In genomic region chr1:98276514-98276913, GRCh38 we compare ENCODE assay signal across 20 cellular contexts.
"Had no signal": no experiment of that assay in that cellular context is flagged by ENCODE, and none has a peak within 500 bp of the region (broad histone marks: within the 10 kb centered on the region; RNA-seq: fewer than 3 reads in every experiment).

No MANE protein-coding gene starts in this region.

- H3K4me1 Mint-ChIP-seq: activated naive CD8-positive, alpha-beta T cell treated with anti-CD3 and anti-CD28 coated beads, Interleukin-2, amount 10 ng/mL, durations not matched to agents 7 days and 5 days; stimulated activated effector memory CD8-positive, alpha-beta T cell treated with anti-CD3 and anti-CD28 coated beads, Interleukin-12 subunit alpha, Interleukin-12 subunit beta, amount 100 ng/mL, for 72 hours; stimulated activated naive CD8-positive, alpha-beta T cell treated with anti-CD3 and anti-CD28 coated beads, Interleukin-15, amount 100 ng/mL, for 72 hours; T-cell had no signal

- H3K9me3 ChIP-seq: mucosa of descending colon, right lobe of liver, tibial artery had no signal

- H3K4me3 ChIP-seq: mucosa of descending colon, right lobe of liver, skin epidermis, tibial artery had no signal

- H3K4me1 ChIP-seq: right lobe of liver, tibial artery had no signal

- DNase-seq: activated CD4-positive, alpha-beta T cell treated with anti-CD3 and anti-CD28 coated beads for 1 hour; activated CD4-positive, alpha-beta T cell treated with anti-CD3 and anti-CD28 coated beads, Interleukin-2, amount 50 U/mL, for 1 hour; activated CD8-positive, alpha-beta memory T cell treated with anti-CD3 and anti-CD28 coated beads, Interleukin-2, amount 50 U/mL, for 48 hours; activated naive CD4-positive, alpha-beta T cell treated with anti-CD3 and anti-CD28 coated beads for 36 hours; activated naive CD8-positive, alpha-beta T cell treated with anti-CD3 and anti-CD28 coated beads, Interleukin-2, amount 10 ng/mL, durations not matched to agents 7 days and 5 days; activated T-cell treated with anti-CD3 and anti-CD28 coated beads, Interleukin-2, amount 50 U/mL, for 48 hours; amniotic stem cell; cerebellar nuclear complex; left cardiac atrium; mucosa of descending colon; occipital lobe; right lobe of liver; stimulated activated CD4-positive, alpha-beta T cell treated with anti-CD3 and anti-CD28 coated beads, Interleukin-2, amount 100 ng/mL, for 24 hours; stimulated activated naive CD8-positive, alpha-beta T cell treated with anti-CD3 and anti-CD28 coated beads, Interleukin-15, amount 100 ng/mL, for 72 hours; T-cell; tibial artery had no signal

- H3K27me3 Mint-ChIP-seq: activated naive CD8-positive, alpha-beta T cell treated with anti-CD3 and anti-CD28 coated beads, Interleukin-2, amount 10 ng/mL, durations not matched to agents 7 days and 5 days; stimulated activated naive CD8-positive, alpha-beta T cell treated with anti-CD3 and anti-CD28 coated beads, Interleukin-15, amount 100 ng/mL, for 72 hours had no signal

- ATAC-seq: left cardiac atrium; mucosa of descending colon; right lobe of liver; stimulated activated effector memory CD8-positive, alpha-beta T cell treated with anti-CD3 and anti-CD28 coated beads, Interleukin-12 subunit alpha, Interleukin-12 subunit beta, amount 100 ng/mL, for 72 hours; stimulated activated naive CD8-positive, alpha-beta T cell treated with anti-CD3 and anti-CD28 coated beads, Interleukin-15, amount 100 ng/mL, for 72 hours; T-cell had no signal

- H3K27me3 ChIP-seq: right lobe of liver, tibial artery had no signal

- H3K9me3 Mint-ChIP-seq: activated naive CD4-positive, alpha-beta T cell treated with anti-CD3 and anti-CD28 coated beads for 36 hours; activated naive CD8-positive, alpha-beta T cell treated with anti-CD3 and anti-CD28 coated beads, Interleukin-2, amount 10 ng/mL, durations not matched to agents 7 days and 5 days; stimulated activated effector memory CD8-positive, alpha-beta T cell treated with anti-CD3 and anti-CD28 coated beads, Interleukin-12 subunit alpha, Interleukin-12 subunit beta, amount 100 ng/mL, for 72 hours; T-cell; T-helper 2 cell treated with Interferon-gamma antibody and Interleukin-4, amounts not matched to agents 5 μg/mL and 100 μg/mL, for 36 hours had no signal

- H3K27ac Mint-ChIP-seq: activated naive CD4-positive, alpha-beta T cell treated with anti-CD3 and anti-CD28 coated beads for 36 hours; activated naive CD8-positive, alpha-beta T cell treated with anti-CD3 and anti-CD28 coated beads, Interleukin-2, amount 10 ng/mL, durations not matched to agents 7 days and 5 days; stimulated activated effector memory CD8-positive, alpha-beta T cell treated with anti-CD3 and anti-CD28 coated beads, Interleukin-12 subunit alpha, Interleukin-12 subunit beta, amount 100 ng/mL, for 72 hours; stimulated activated naive CD8-positive, alpha-beta T cell treated with anti-CD3 and anti-CD28 coated beads, Interleukin-15, amount 100 ng/mL, for 72 hours; T-cell; T-helper 2 cell treated with Interferon-gamma antibody and Interleukin-4, amounts not matched to agents 5 μg/mL and 100 μg/mL, for 36 hours had no signal

- H3K36me3 Mint-ChIP-seq: activated naive CD8-positive, alpha-beta T cell treated with anti-CD3 and anti-CD28 coated beads, Interleukin-2, amount 10 ng/mL, durations not matched to agents 7 days and 5 days; stimulated activated effector memory CD8-positive, alpha-beta T cell treated with anti-CD3 and anti-CD28 coated beads, Interleukin-12 subunit alpha, Interleukin-12 subunit beta, amount 100 ng/mL, for 72 hours; T-cell had no signal

- H3K27ac ChIP-seq: right lobe of liver, skin epidermis, VCaP had no signal

- H3K36me3 ChIP-seq: right lobe of liver, tibial artery had no signal

- H3K4me3 Mint-ChIP-seq: activated naive CD4-positive, alpha-beta T cell treated with anti-CD3 and anti-CD28 coated beads for 36 hours; activated naive CD8-positive, alpha-beta T cell treated with anti-CD3 and anti-CD28 coated beads, Interleukin-2, amount 10 ng/mL, durations not matched to agents 7 days and 5 days; stimulated activated effector memory CD8-positive, alpha-beta T cell treated with anti-CD3 and anti-CD28 coated beads, Interleukin-12 subunit alpha, Interleukin-12 subunit beta, amount 100 ng/mL, for 72 hours; stimulated activated naive CD8-positive, alpha-beta T cell treated with anti-CD3 and anti-CD28 coated beads, Interleukin-15, amount 100 ng/mL, for 72 hours; T-cell; T-helper 2 cell treated with Interferon-gamma antibody and Interleukin-4, amounts not matched to agents 5 μg/mL and 100 μg/mL, for 36 hours had no signal
